In the genomic region with DNA sequence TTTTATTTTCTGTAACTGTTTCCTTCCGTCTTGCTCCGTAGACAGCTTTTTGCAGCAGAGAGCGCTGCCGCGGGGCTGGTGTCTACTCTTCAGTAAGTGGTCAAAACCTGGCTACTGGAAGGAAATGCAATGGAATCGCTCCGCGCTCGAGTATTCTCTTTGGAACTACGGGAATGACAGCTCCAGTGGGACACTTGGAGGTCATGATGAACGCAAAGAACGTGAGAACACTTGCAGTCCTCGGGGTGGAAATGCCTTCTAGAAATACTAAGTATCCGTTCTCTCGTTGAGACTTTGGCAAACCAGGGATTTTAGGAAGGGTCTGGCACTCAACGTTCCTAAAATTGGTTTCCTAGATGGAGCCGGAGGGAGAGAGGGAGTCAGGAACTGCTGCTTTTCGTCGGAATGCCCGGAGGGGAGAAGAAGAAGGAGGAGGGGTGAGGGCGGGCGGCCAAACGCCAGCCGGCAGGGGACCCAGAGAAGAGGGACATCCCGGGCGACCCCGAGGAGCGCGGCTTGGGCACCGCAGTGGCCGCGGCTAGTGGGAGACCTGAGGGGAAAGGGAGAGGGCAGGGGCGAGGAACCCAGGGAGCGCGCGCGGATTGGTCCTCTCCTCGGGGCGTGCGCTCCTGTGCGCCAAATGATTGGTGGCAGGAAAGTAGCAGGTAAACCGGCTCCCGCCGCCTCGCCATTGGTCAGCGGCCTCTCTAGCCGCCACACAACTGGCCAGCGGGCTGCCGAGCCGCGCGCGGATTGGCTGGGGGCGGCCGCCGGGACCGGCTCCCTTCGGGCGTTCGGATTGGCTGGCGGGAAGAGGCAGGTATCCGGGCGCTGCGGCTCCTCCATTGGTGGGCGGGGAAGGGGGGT, we compare ENCODE assay signal across 8 cellular contexts. TPM values are rescaled to one million over a fixed set of nuclear protein-coding genes. Genes with fewer than 3 reads are reported as not detected.
A peak's percentile ranks its signal among the peaks of the same experiment; 100 is the strongest.
DNase-seq lines count a peak whose midpoint lies in the region; ATAC-seq, FAIRE-seq and TF ChIP-seq lines count a peak whose summit lies in the region.

No MANE protein-coding gene starts in this region.

- BruUV-seq in PC-3 (replicated peaks; lab: Mats Ljungman, UMichigan): TSS peak; percentile 96

- peak overlapping the region; percentile 94 for H3K27ac Mint-ChIP-seq in activated T-cell treated with anti-CD3 and anti-CD28 coated beads, Interleukin-2, amount 50 U/mL, for 72 hours

- no peak for TF ChIP-seq CTCF in D721Med (IDR thresholded peaks at IDR 0.05; ENCODE audit: insufficient read depth, missing control alignments)
- TF ChIP-seq CTCF in PC-3 (conservative IDR thresholded peaks at IDR 0.05; ENCODE audit: low read depth, low read length): no peak
- peak in 1 of 6 experiments; percentile 5 for TF ChIP-seq CTCF in esophagus squamous epithelium (IDR thresholded peaks at IDR 0.05)

- peak overlapping the region; percentile 88 for H3K4me3 ChIP-seq in PC-3 (ENCODE audit: low read length)
- H3K4me3 ChIP-seq in esophagus squamous epithelium: peak overlapping the region; percentile 96 to 100 (median 100)
- H3K4me3 ChIP-seq in muscle layer of duodenum (ENCODE audit: low read depth in 1 of 2, low read length in 2 of 2): peak overlapping the region; percentile 91 to 96

- no peak for FAIRE-seq in D721Med (lab: Jason Lieb, UNC)

- POLR2A ChIA-PET in PC-3 (lab: Charles Lee; ENCODE audit: unreplicated experiment): no interaction called here

- H3K4me2 ChIP-seq in PC-3 (ENCODE audit: low read length): peak overlapping the region; percentile 100

- intact Hi-C loops in PC-3 (cut with micrococcal nuclease) (loop anchor here (1.0 to 10.0 kb wide), 4 partner anchors 16 to 388 kb away; a partner anchor contains a TSS), esophagus squamous epithelium (cut with DNase I) (no loop called here)

- no peaks in the 10 kb centered on the region for H3F3A ChIP-seq in PC-3 (ENCODE audit: low read length, unreplicated experiment)

- peak; percentile 77 for DNase-seq in D721Med (ENCODE audit: insufficient read length, low spot score)
- peak; percentile 93 for DNase-seq in HuH-7.5 (ENCODE audit: low spot score)
- DNase-seq in PC-3: peak; percentile 96
- peak; percentile 97 to 98 for DNase-seq in activated T-cell treated with anti-CD3 and anti-CD28 coated beads, Interleukin-2, amount 50 U/mL, for 72 hours
- DNase-seq in esophagus squamous epithelium (lab: John Stamatoyannopoulos, UW): peak; percentile 83
- peak; percentile 92 for DNase-seq in stimulated activated CD8-positive, alpha-beta memory T cell treated with anti-CD3 and anti-CD28 coated beads, Interleukin-7, amount 100 ng/mL, for 24 hours (ENCODE audit: low read depth)

- no peaks in the 10 kb centered on the region for H3K9me3 Mint-ChIP-seq in activated T-cell treated with anti-CD3 and anti-CD28 coated beads, Interleukin-2, amount 50 U/mL, for 72 hours

- H3K36me3 Mint-ChIP-seq in activated T-cell treated with anti-CD3 and anti-CD28 coated beads, Interleukin-2, amount 50 U/mL, for 72 hours (ENCODE audit: insufficient read depth in 2 of 2): peaks cover 2 to 7% of the 10 kb centered on the region in 2 donors

- 0 out of 2 replicates have a peak, but pooled peaks cover 7% of the 10 kb centered on the region for H3K79me2 ChIP-seq in PC-3 (ENCODE audit: low read length)

- H3K27ac ChIP-seq in PC-3 (ENCODE audit: low read length) (no peak overlapping the region), esophagus squamous epithelium (peak overlapping the region; percentile 95 to 98 (median 96)), muscle layer of duodenum (ENCODE audit: low read length) (peak overlapping the region; percentile 81)

- H3K4me1 Mint-ChIP-seq in activated T-cell treated with anti-CD3 and anti-CD28 coated beads, Interleukin-2, amount 50 U/mL, for 72 hours (ENCODE audit: low read depth): peaks cover 48% of the 10 kb centered on the region

- H3K9me3 ChIP-seq in PC-3 (ENCODE audit: low read length) (no peaks in the 10 kb centered on the region), esophagus squamous epithelium (no peaks in the 10 kb centered on the region), muscle layer of duodenum (ENCODE audit: control insufficient read depth in 1 of 2, low read length in 2 of 2) (no peaks in the 10 kb centered on the region)

- H4K20me1 ChIP-seq in PC-3 (ENCODE audit: low read length): no peaks in the 10 kb centered on the region

- 0 to 1% methylated on average over 34 to 36 of the region's 65 CpGs for WGBS in esophagus squamous epithelium, 2 donors

- ATAC-seq in GM21528 (IDR thresholded peaks at IDR 0.05; ENCODE audit: low FRiP score, unreplicated experiment): peak; percentile 91
- ATAC-seq in PC-3: peak; percentile 93
- peak; percentile 85 to 88 for ATAC-seq in activated T-cell treated with anti-CD3 and anti-CD28 coated beads, Interleukin-2, amount 50 U/mL, for 72 hours (replicated peaks in 1 of 2)

- H3K27me3 Mint-ChIP-seq in activated T-cell treated with anti-CD3 and anti-CD28 coated beads, Interleukin-2, amount 50 U/mL, for 72 hours (ENCODE audit: low read depth): peaks cover 38% of the 10 kb centered on the region

- H3K27me3 ChIP-seq in PC-3 (ENCODE audit: low read length): peaks cover 22% of the 10 kb centered on the region; the same call in 1 of the 2 replicates
- H3K27me3 ChIP-seq in esophagus squamous epithelium: no peaks in the 10 kb centered on the region
- peaks cover 5% of the 10 kb centered on the region for H3K27me3 ChIP-seq in muscle layer of duodenum (ENCODE audit: low read depth, low read length)

- peak in 2 of 4 donors; percentile 60 to 66 for TF ChIP-seq POLR2A in esophagus squamous epithelium (IDR thresholded peaks at IDR 0.05)

- no peaks in the 10 kb centered on the region for H3K9me2 ChIP-seq in PC-3 (replicated peaks; ENCODE audit: low read length)

- peak overlapping the region; percentile 97 to 98 for H3K4me3 Mint-ChIP-seq in activated T-cell treated with anti-CD3 and anti-CD28 coated beads, Interleukin-2, amount 50 U/mL, for 72 hours

- CTCF ChIA-PET in PC-3 (lab: Charles Lee): no interaction called here

- H2AFZ ChIP-seq in PC-3 (ENCODE audit: low read length): peak overlapping the region; percentile 97

- H3K9ac ChIP-seq in PC-3 (ENCODE audit: low read length): peak overlapping the region; percentile 43; the same call in 1 of the 2 replicates

- H3K36me3 ChIP-seq in PC-3 (ENCODE audit: low read depth, low read length) (no peaks in the 10 kb centered on the region), esophagus squamous epithelium (no peaks in the 10 kb centered on the region), muscle layer of duodenum (ENCODE audit: control insufficient read depth in 1 of 2, insufficient read depth in 2 of 2, low read length in 2 of 2) (no peaks in the 10 kb centered on the region)

- H3K4me1 ChIP-seq in PC-3 (ENCODE audit: insufficient read depth, low read length) (no peaks in the 10 kb centered on the region), esophagus squamous epithelium (peaks cover 6 to 50% (median 25%) of the 10 kb centered on the region in 3 donors), muscle layer of duodenum (ENCODE audit: control insufficient read depth in 1 of 2, insufficient read depth in 2 of 2, low read length in 2 of 2) (peaks cover 6% of the 10 kb centered on the region in 2 donors)

RNA-seq across cellular contexts. Expression of a gene that starts 0.5 kb away (rescaled TPM):
- total RNA-seq in PC-3 (2014; rRNA removed): 4.7 and 10.9 TPM in 2 replicates
- 10 to 100 TPM; 29.6 to 43.5 TPM for total RNA-seq in activated T-cell treated with anti-CD3 and anti-CD28 coated beads, Interleukin-2, amount 50 U/mL, for 72 hours
- 10 to 100 TPM; 21.4 to 39.5 (median 22.3) TPM for total RNA-seq in esophagus squamous epithelium
